Comparison of ENCODE assay signal across 25 cellular contexts in genomic region chr2:102028470-102028869, GRCh38. TPM values are rescaled to one million over a fixed set of nuclear protein-coding genes. Genes with fewer than 3 reads are reported as not detected.
DNase-seq lines count a peak whose midpoint lies in the region; ATAC-seq and TF ChIP-seq lines count a peak whose summit lies in the region.
"Had no signal": no experiment of that assay in that cellular context is flagged by ENCODE, and none has a peak within 500 bp of the region (broad histone marks: within the 10 kb centered on the region; RNA-seq: fewer than 3 reads in every experiment).

No MANE protein-coding gene starts in this region.

- intact Hi-C loops in heart right ventricle (cut with DNase I) (loop anchor here in 3 of 10 donors (5.0 to 10.0 kb wide), 3 partner anchors 34 to 1816 kb away; partner anchors contain the start of gene IL18R1 (in 3 of the 3)), Right ventricle myocardium inferior (cut with DNase I) (no loop called here), sigmoid colon (cut with DNase I) (loop anchor here (5.0 to 10.0 kb wide), 3 partner anchors 74 to 326 kb away; partner anchors contain the start of gene IL18R1), vagina (cut with DNase I) (no loop called here), sciatic nerve (cut with DNase I) (no loop called here)
- intact Hi-C loops in dendritic cell treated with granulocyte-macrophage colony-stimulating factor and Interleukin-4, amounts not matched to agents 40 ng/mL and 50 ng/mL, for 4 days (cut with micrococcal nuclease), result loop anchor here (5.0 kb wide), 1 partner anchor 114 kb away; the partner anchor contains the start of gene IL1R1

- H3K27me3 Mint-ChIP-seq in dendritic cell treated with granulocyte-macrophage colony-stimulating factor and Interleukin-4, amounts not matched to agents 40 ng/mL and 50 ng/mL, for 4 days, result no peaks in the 10 kb centered on the region
- H3K27me3 Mint-ChIP-seq: activated CD8-positive, alpha-beta memory T cell treated with anti-CD3 and anti-CD28 coated beads, Interleukin-2, amount 10 ng/mL, durations not matched to agents 7 days and 5 days; CD8-positive, alpha-beta memory T cell had no signal

- TF ChIP-seq CTCF in heart right ventricle (IDR thresholded peaks at IDR 0.05) (no peak), sigmoid colon (IDR thresholded peaks at IDR 0.05) (no peak), vagina (IDR thresholded peaks at IDR 0.05) (no peak)

- peak overlapping the region in 6 of 10 donors; percentile 38 to 79 (median 62) for H3K27ac ChIP-seq in heart right ventricle
- peak overlapping the region in 3 of 4 donors; percentile 50 to 66 (median 62) for H3K27ac ChIP-seq in sigmoid colon
- H3K27ac ChIP-seq in vagina, result peak overlapping the region; percentile 82
- H3K27ac ChIP-seq: PC-9, SJSA1 had no signal

- no peaks in the 10 kb centered on the region for H3K27me3 ChIP-seq in heart right ventricle
- no peaks in the 10 kb centered on the region for H3K27me3 ChIP-seq in sigmoid colon
- no peaks in the 10 kb centered on the region for H3K27me3 ChIP-seq in vagina
- H3K27me3 ChIP-seq: foreskin keratinocyte, pancreas, SJSA1, tibial nerve had no signal

- no peak for DNase-seq in heart right ventricle
- no peak for DNase-seq in Right ventricle myocardium inferior (ENCODE audit: missing footprints)
- no peak for DNase-seq in sigmoid colon
- DNase-seq in vagina (ENCODE audit: extremely low spot score in 2 of 2), result no peak
- no peak for DNase-seq in sciatic nerve (ENCODE audit: low spot score)
- no peak for DNase-seq in hypothalamus (lab: John Stamatoyannopoulos, UW)
- DNase-seq: activated B cell treated with CpG ODN at 0.5 μM for 24 hours; activated CD8-positive, alpha-beta memory T cell treated with anti-CD3 and anti-CD28 coated beads, Interleukin-2, amount 10 ng/mL, durations not matched to agents 7 days and 5 days; activated naive CD4-positive, alpha-beta T cell; CD8-positive, alpha-beta memory T cell; cortex of kidney; DND-41; foreskin keratinocyte; GOT3; NCI-H1417 treated with DMSO at 0.1 percent for 48 hours; NCI-H748 treated with DMSO at 0.1 percent for 48 hours; pancreas; PC-9; stimulated activated CD8-positive, alpha-beta memory T cell treated with anti-CD3 and anti-CD28 coated beads, Interleukin-4, amount 100 ng/mL, for 48 hours had no signal

- H3K36me3 Mint-ChIP-seq in dendritic cell treated with granulocyte-macrophage colony-stimulating factor and Interleukin-4, amounts not matched to agents 40 ng/mL and 50 ng/mL, for 4 days (ENCODE audit: low read depth), result peaks cover 64% of the 10 kb centered on the region
- H3K36me3 Mint-ChIP-seq: CD8-positive, alpha-beta memory T cell had no signal

- no peaks in the 10 kb centered on the region for H3K9me3 Mint-ChIP-seq in dendritic cell treated with granulocyte-macrophage colony-stimulating factor and Interleukin-4, amounts not matched to agents 40 ng/mL and 50 ng/mL, for 4 days
- H3K9me3 Mint-ChIP-seq: activated B cell treated with CpG ODN at 0.5 μM for 24 hours; CD8-positive, alpha-beta memory T cell had no signal

- H3K36me3 ChIP-seq in heart right ventricle, result peaks cover 0 to 4% (median 0%) of the 10 kb centered on the region in 9 donors
- no peaks in the 10 kb centered on the region for H3K36me3 ChIP-seq in sigmoid colon
- H3K36me3 ChIP-seq in vagina, result no peaks in the 10 kb centered on the region
- H3K36me3 ChIP-seq: pancreas, SJSA1, tibial nerve had no signal

- H3K4me1 ChIP-seq in heart right ventricle (peaks cover 0 to 72% (median 28%) of the 10 kb centered on the region in 9 donors), sigmoid colon (peaks cover 0 to 20% (median 17%) of the 10 kb centered on the region in 4 donors), vagina (peaks cover 30% of the 10 kb centered on the region)
- H3K4me1 ChIP-seq: foreskin keratinocyte had no signal

- TF ChIP-seq EP300 in sigmoid colon (IDR thresholded peaks at IDR 0.05), result no peak

- H3K4me3 Mint-ChIP-seq in dendritic cell treated with granulocyte-macrophage colony-stimulating factor and Interleukin-4, amounts not matched to agents 40 ng/mL and 50 ng/mL, for 4 days, result no peak overlapping the region
- H3K4me3 Mint-ChIP-seq: activated B cell treated with CpG ODN at 0.5 μM for 24 hours; activated CD8-positive, alpha-beta memory T cell treated with anti-CD3 and anti-CD28 coated beads, Interleukin-2, amount 10 ng/mL, durations not matched to agents 7 days and 5 days; CD8-positive, alpha-beta memory T cell had no signal

- H3K4me3 ChIP-seq in heart right ventricle, result no peak overlapping the region
- no peak overlapping the region for H3K4me3 ChIP-seq in sigmoid colon
- H3K4me3 ChIP-seq in vagina, result no peak overlapping the region
- H3K4me3 ChIP-seq: pancreas, PC-9, SJSA1, tibial nerve had no signal

- peaks cover 91% of the 10 kb centered on the region for H3K4me1 Mint-ChIP-seq in dendritic cell treated with granulocyte-macrophage colony-stimulating factor and Interleukin-4, amounts not matched to agents 40 ng/mL and 50 ng/mL, for 4 days (ENCODE audit: low read depth)

- no peak for TF ChIP-seq POLR2A in sigmoid colon (IDR thresholded peaks at IDR 0.05)
- TF ChIP-seq POLR2A in vagina (IDR thresholded peaks at IDR 0.05), result no peak

- ATAC-seq in heart right ventricle (peak in 2 of 8 donors; percentile 17 to 23), Right ventricle myocardium inferior (no peak), HG02870 (IDR thresholded peaks at IDR 0.05; ENCODE audit: unreplicated experiment) (no peak), sciatic nerve (no peak)
- ATAC-seq: activated CD8-positive, alpha-beta memory T cell treated with anti-CD3 and anti-CD28 coated beads, Interleukin-2, amount 10 ng/mL, durations not matched to agents 7 days and 5 days; foreskin keratinocyte had no signal

- H3K27ac Mint-ChIP-seq in dendritic cell treated with granulocyte-macrophage colony-stimulating factor and Interleukin-4, amounts not matched to agents 40 ng/mL and 50 ng/mL, for 4 days, result peak overlapping the region; percentile 94
- H3K27ac Mint-ChIP-seq: activated B cell treated with CpG ODN at 0.5 μM for 24 hours; activated CD8-positive, alpha-beta memory T cell treated with anti-CD3 and anti-CD28 coated beads, Interleukin-2, amount 10 ng/mL, durations not matched to agents 7 days and 5 days had no signal

- H3K9me3 ChIP-seq in heart right ventricle (peaks cover 0 to 4% (median 0%) of the 10 kb centered on the region in 11 donors), sigmoid colon (no peaks in the 10 kb centered on the region), vagina (no peaks in the 10 kb centered on the region)
- H3K9me3 ChIP-seq: pancreas, SJSA1, tibial nerve had no signal

RNA-seq across cellular contexts. Expression of gene IL1R2, which starts 36.7 kb away (rescaled TPM):
- total RNA-seq in heart right ventricle (1 to 10 TPM in 4 of 10 donors, under 1 TPM in 4, not detected in 2; 0.34 to 3.0 (median 0.80) TPM), Right ventricle myocardium inferior (1.3 TPM), sigmoid colon (10 to 100 TPM in 2 of 4 donors, 1 to 10 TPM in 2; 3.0 to 15.9 (median 8.6) TPM), vagina (63.3 TPM), sciatic nerve (5.7 TPM)
- polyA plus RNA-seq in heart right ventricle (1 to 10 TPM; 1.9 to 9.4 TPM), sigmoid colon (10 to 100 TPM; 21.6 to 26.4 (median 24.6) TPM)
- total RNA-seq: activated B cell treated with CpG ODN at 0.5 μM for 24 hours; endothelial cell of umbilical vein; SJSA1; T-helper 2 cell treated with Interferon-gamma antibody and Interleukin-4, amounts not matched to agents 100 ng/mL and 5 ng/mL, for 36 hours had no signal
- polyA plus RNA-seq: CD8-positive, alpha-beta memory T cell; endothelial cell of umbilical vein had no signal

Comparison
In these comparisons a context has a peak if more than half of its experiments do, and no peak if none do; other contexts are left out.
1. intact Hi-C loops: an anchor here in dendritic cell treated with granulocyte-macrophage colony-stimulating factor and Interleukin-4, amounts not matched to agents 40 ng/mL and 50 ng/mL, for 4 days (5.0 kb wide) and sigmoid colon (5.0 to 10.0 kb wide); none called in Right ventricle myocardium inferior, vagina and sciatic nerve.